ENCODE assay signal across 7 cellular contexts in genomic region chrX:131938749-131939148, GRCh38.
"Had no signal": no experiment of that assay in that cellular context is flagged by ENCODE, and none has a peak within 500 bp of the region (broad histone marks: within the 10 kb centered on the region; RNA-seq: fewer than 3 reads in every experiment).

No MANE protein-coding gene starts in this region.

- H3K4me3 ChIP-seq: GM23248 had no signal

- DNase-seq: GM23248, GOT3, H9, HCEC 1CT had no signal

- FAIRE-seq: H54 had no signal

- H2AFZ ChIP-seq: GM23248 had no signal

- H3K9ac ChIP-seq: GM23248 had no signal

- H3K27ac ChIP-seq: GM23248, HL-60 had no signal

- ATAC-seq: HepG2 had no signal
